ENCODE assay signal across 18 cellular contexts in the genomic region with DNA sequence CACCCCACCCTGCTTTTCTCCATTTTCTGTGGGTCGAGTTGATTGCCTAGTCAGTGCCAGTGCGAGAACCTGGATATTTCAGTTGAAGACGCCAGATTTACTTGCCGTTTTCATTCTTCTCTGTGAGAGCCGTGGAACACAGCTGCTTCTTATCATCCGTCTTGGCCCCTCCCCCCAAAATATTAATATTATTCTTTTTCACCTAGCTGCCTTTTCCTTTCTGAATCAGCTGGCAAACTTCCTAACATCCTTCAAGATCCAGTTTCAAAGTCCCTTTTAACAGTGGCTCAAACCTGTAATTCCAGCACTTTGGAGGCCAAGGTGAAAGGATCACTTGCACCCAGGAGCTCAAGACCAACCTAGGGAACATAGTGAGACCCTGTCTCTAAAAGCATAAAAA.
DNase-seq lines count a peak whose midpoint lies in the region; TF ChIP-seq lines count a peak whose summit lies in the region.
"Had no signal": no experiment of that assay in that cellular context is flagged by ENCODE, and none has a peak within 500 bp of the region (broad histone marks: within the 10 kb centered on the region; RNA-seq: fewer than 3 reads in every experiment).

No MANE protein-coding gene starts in this region.

- H4K8ac ChIP-seq in neuronal stem cell (ENCODE audit: low read depth, low read length), result no peak overlapping the region

- no peaks in the 10 kb centered on the region for H3K79me1 ChIP-seq in neuronal stem cell (ENCODE audit: low read depth, low read length)

- H2AFZ ChIP-seq in neuronal stem cell (ENCODE audit: low read length), result no peak overlapping the region

- no peak overlapping the region for H2BK5ac ChIP-seq in neuronal stem cell (ENCODE audit: low read length)

- no peak overlapping the region for H3K9ac ChIP-seq in neuronal stem cell (ENCODE audit: low read depth, low read length, poor library complexity)

- H3K14ac ChIP-seq in neuronal stem cell (ENCODE audit: low read length), result peak overlapping the region; percentile 17

- H3K36me3 ChIP-seq in SJSA1 (no peaks in the 10 kb centered on the region), neuronal stem cell (replicated peaks in 1 of 2; ENCODE audit: control insufficient read depth in 2 of 2, insufficient read depth in 2 of 2, low read length in 2 of 2) (no peaks in the 10 kb centered on the region)
- H3K36me3 ChIP-seq: Peyer's patch had no signal

- peak overlapping the region; percentile 13 for H3K18ac ChIP-seq in neuronal stem cell (ENCODE audit: low read length)

- H3K4me3 Mint-ChIP-seq in Calu3 (ENCODE audit: low read depth, unreplicated experiment) (no peak overlapping the region), nephron progenitor cell (no peak overlapping the region)
- H3K4me3 Mint-ChIP-seq: B cell had no signal

- no CpG with 5 or more reads among the region's 6 CpGs for WGBS in neuronal stem cell (ENCODE audit: extremely low coverage in 2 of 2, insufficient read length in 2 of 2, insufficient replicate concordance in 1 of 2), 2 donors

- no peak overlapping the region for H2AK5ac ChIP-seq in neuronal stem cell (ENCODE audit: low read depth, low read length)

- peak overlapping the region; percentile 55 for H3K27ac Mint-ChIP-seq in Calu3 (ENCODE audit: unreplicated experiment)
- no peak overlapping the region for H3K27ac Mint-ChIP-seq in nephron progenitor cell
- H3K27ac Mint-ChIP-seq: B cell had no signal

- no peak overlapping the region for H3K23ac ChIP-seq in neuronal stem cell (ENCODE audit: low read depth, low read length, poor library complexity)

- no peaks in the 10 kb centered on the region for H3K9me3 ChIP-seq in SJSA1 (replicated peaks)
- H3K9me3 ChIP-seq in neuronal stem cell (replicated peaks in 1 of 2; ENCODE audit: control insufficient read depth in 2 of 2, insufficient read depth in 1 of 2, low read depth in 1 of 2, low read length in 2 of 2), result no peaks in the 10 kb centered on the region
- H3K9me3 ChIP-seq: Peyer's patch had no signal

- no peak overlapping the region for H3K4ac ChIP-seq in neuronal stem cell (ENCODE audit: low read length)

- DNase-seq in Calu3 (no peak), SJSA1 (ENCODE audit: low read depth in 1 of 2, low spot score in 2 of 2) (no peak), epithelial cell of prostate (ENCODE audit: low read depth, low spot score) (no peak), neuronal stem cell (ENCODE audit: low spot score) (no peak), T-helper 2 cell (no peak), NCI-H187 treated with DMSO at 0.1 percent for 48 hours (lab: John Stamatoyannopoulos, UW) (no peak), occipital lobe (lab: John Stamatoyannopoulos, UW) (no peak), nephron progenitor cell (no peak)
- DNase-seq: 8988T; CD4-positive, CD25-positive, alpha-beta regulatory T cell; GOT3; NCI-H1092 treated with DMSO at 0.1 percent for 48 hours; NCI-H146; NCI-H2081; Peyer's patch; SHP77 had no signal

- H3K9me3 Mint-ChIP-seq in Calu3 (ENCODE audit: low read depth, unreplicated experiment) (peaks cover 11% of the 10 kb centered on the region), nephron progenitor cell (no peaks in the 10 kb centered on the region)

- no peak overlapping the region for H2BK12ac ChIP-seq in neuronal stem cell (ENCODE audit: low read length)

- H3K4me1 ChIP-seq in SJSA1 (replicated peaks) (peaks cover 35% of the 10 kb centered on the region), neuronal stem cell (ENCODE audit: control insufficient read depth in 2 of 2, insufficient read depth in 1 of 2, low read depth in 1 of 2, low read length in 2 of 2) (no peaks in the 10 kb centered on the region)
- H3K4me1 ChIP-seq: Peyer's patch had no signal

- H3K27me3 ChIP-seq in SJSA1 (replicated peaks), result no peaks in the 10 kb centered on the region
- no peaks in the 10 kb centered on the region for H3K27me3 ChIP-seq in neuronal stem cell (ENCODE audit: control insufficient read depth in 3 of 3, insufficient read depth in 3 of 3, low read depth in 1 of 3, low read length in 3 of 3)
- H3K27me3 ChIP-seq: Peyer's patch had no signal

- intact Hi-C loops in Calu3 (cut with micrococcal nuclease; ENCODE audit: unreplicated experiment), result no loop called here

- no TSS peak for BruUV-seq in Calu3 (replicated peaks; lab: Mats Ljungman, UMichigan)

- CTCF ChIA-PET in Calu3 (lab: Charles Lee), result interaction anchor here (0.7 to 1.4 kb wide), 4 partner anchors 9 to 75 kb away, joined by 3 to 16 read pairs (median 4); no protein-coding TSS in a partner anchor

- H3K27me3 Mint-ChIP-seq in Calu3 (ENCODE audit: unreplicated experiment) (no peaks in the 10 kb centered on the region), nephron progenitor cell (ENCODE audit: low read depth, poor library complexity) (peaks cover 7% of the 10 kb centered on the region)
- H3K27me3 Mint-ChIP-seq: B cell; CD4-positive, CD25-positive, alpha-beta regulatory T cell had no signal

- no peak overlapping the region for H4K91ac ChIP-seq in neuronal stem cell (ENCODE audit: low read depth, low read length, poor library complexity)

- H3K4me1 Mint-ChIP-seq in Calu3 (ENCODE audit: low read depth, unreplicated experiment), result peaks cover 80% of the 10 kb centered on the region
- H3K4me1 Mint-ChIP-seq in nephron progenitor cell, result peaks cover 13% of the 10 kb centered on the region

- no peak overlapping the region for H2BK120ac ChIP-seq in neuronal stem cell (ENCODE audit: low read depth, low read length)

- H3K27ac ChIP-seq in SJSA1, result peak overlapping the region; percentile 73
- H3K27ac ChIP-seq in epithelial cell of prostate, result peak overlapping the region; percentile 78
- H3K27ac ChIP-seq in neuronal stem cell (replicated peaks; ENCODE audit: low read length), result no peak overlapping the region
- H3K27ac ChIP-seq: Peyer's patch had no signal

- H2BK15ac ChIP-seq in neuronal stem cell (ENCODE audit: low read length), result no peak overlapping the region

- H3K4me3 ChIP-seq in SJSA1 (no peak overlapping the region), neuronal stem cell (ENCODE audit: low read length in 2 of 2) (no peak overlapping the region)
- H3K4me3 ChIP-seq: GM12878, Peyer's patch had no signal

- no peak for TF ChIP-seq CTCF in Calu3 (IDR thresholded peaks at IDR 0.05; ENCODE audit: unreplicated experiment)
- no peak for TF ChIP-seq CTCF in nephron progenitor cell (IDR thresholded peaks at IDR 0.05)

- H3K36me3 Mint-ChIP-seq in Calu3 (ENCODE audit: insufficient read depth, unreplicated experiment) (peaks cover 3% of the 10 kb centered on the region), nephron progenitor cell (ENCODE audit: low read depth) (no peaks in the 10 kb centered on the region)
- H3K36me3 Mint-ChIP-seq: CD4-positive, CD25-positive, alpha-beta regulatory T cell had no signal

- H3K4me2 ChIP-seq in neuronal stem cell (ENCODE audit: insufficient read depth, low read length, poor library complexity, severe bottlenecking), result no peak overlapping the region
